ENCODE assay signal across 1 cellular context in the genomic region with DNA sequence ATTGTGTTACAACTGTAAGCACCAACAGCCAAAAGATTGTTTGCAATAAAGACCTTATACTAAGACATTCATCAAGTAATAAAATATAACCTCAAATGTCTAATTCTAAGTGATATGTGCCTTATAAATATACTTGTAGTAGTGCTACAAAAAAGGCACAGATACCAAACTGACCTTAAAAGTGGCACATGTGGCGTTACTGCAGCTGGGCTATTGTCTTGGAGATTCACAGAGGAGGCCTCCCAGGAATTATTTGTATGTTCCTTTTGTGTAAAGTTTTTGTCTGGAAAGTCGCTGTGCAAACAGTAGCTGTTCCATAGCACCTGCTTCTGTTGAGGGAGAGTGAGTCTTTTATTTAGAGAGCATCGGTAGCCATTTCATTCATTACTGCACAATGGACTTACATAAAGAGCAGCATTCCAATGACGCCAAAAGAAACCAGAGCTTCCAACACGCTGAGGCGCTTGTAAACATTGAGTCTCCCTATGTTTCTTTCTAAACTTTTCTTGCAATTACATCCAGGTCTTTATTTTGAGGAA.
TF ChIP-seq lines count a peak whose summit lies in the region.

No MANE protein-coding gene starts in this region.

TF ChIP-seq in GM23338, 12 proteins besides CTCF, POLR2A, EP300 and RAD21:
- TF ChIP-seq, protein P1, sequence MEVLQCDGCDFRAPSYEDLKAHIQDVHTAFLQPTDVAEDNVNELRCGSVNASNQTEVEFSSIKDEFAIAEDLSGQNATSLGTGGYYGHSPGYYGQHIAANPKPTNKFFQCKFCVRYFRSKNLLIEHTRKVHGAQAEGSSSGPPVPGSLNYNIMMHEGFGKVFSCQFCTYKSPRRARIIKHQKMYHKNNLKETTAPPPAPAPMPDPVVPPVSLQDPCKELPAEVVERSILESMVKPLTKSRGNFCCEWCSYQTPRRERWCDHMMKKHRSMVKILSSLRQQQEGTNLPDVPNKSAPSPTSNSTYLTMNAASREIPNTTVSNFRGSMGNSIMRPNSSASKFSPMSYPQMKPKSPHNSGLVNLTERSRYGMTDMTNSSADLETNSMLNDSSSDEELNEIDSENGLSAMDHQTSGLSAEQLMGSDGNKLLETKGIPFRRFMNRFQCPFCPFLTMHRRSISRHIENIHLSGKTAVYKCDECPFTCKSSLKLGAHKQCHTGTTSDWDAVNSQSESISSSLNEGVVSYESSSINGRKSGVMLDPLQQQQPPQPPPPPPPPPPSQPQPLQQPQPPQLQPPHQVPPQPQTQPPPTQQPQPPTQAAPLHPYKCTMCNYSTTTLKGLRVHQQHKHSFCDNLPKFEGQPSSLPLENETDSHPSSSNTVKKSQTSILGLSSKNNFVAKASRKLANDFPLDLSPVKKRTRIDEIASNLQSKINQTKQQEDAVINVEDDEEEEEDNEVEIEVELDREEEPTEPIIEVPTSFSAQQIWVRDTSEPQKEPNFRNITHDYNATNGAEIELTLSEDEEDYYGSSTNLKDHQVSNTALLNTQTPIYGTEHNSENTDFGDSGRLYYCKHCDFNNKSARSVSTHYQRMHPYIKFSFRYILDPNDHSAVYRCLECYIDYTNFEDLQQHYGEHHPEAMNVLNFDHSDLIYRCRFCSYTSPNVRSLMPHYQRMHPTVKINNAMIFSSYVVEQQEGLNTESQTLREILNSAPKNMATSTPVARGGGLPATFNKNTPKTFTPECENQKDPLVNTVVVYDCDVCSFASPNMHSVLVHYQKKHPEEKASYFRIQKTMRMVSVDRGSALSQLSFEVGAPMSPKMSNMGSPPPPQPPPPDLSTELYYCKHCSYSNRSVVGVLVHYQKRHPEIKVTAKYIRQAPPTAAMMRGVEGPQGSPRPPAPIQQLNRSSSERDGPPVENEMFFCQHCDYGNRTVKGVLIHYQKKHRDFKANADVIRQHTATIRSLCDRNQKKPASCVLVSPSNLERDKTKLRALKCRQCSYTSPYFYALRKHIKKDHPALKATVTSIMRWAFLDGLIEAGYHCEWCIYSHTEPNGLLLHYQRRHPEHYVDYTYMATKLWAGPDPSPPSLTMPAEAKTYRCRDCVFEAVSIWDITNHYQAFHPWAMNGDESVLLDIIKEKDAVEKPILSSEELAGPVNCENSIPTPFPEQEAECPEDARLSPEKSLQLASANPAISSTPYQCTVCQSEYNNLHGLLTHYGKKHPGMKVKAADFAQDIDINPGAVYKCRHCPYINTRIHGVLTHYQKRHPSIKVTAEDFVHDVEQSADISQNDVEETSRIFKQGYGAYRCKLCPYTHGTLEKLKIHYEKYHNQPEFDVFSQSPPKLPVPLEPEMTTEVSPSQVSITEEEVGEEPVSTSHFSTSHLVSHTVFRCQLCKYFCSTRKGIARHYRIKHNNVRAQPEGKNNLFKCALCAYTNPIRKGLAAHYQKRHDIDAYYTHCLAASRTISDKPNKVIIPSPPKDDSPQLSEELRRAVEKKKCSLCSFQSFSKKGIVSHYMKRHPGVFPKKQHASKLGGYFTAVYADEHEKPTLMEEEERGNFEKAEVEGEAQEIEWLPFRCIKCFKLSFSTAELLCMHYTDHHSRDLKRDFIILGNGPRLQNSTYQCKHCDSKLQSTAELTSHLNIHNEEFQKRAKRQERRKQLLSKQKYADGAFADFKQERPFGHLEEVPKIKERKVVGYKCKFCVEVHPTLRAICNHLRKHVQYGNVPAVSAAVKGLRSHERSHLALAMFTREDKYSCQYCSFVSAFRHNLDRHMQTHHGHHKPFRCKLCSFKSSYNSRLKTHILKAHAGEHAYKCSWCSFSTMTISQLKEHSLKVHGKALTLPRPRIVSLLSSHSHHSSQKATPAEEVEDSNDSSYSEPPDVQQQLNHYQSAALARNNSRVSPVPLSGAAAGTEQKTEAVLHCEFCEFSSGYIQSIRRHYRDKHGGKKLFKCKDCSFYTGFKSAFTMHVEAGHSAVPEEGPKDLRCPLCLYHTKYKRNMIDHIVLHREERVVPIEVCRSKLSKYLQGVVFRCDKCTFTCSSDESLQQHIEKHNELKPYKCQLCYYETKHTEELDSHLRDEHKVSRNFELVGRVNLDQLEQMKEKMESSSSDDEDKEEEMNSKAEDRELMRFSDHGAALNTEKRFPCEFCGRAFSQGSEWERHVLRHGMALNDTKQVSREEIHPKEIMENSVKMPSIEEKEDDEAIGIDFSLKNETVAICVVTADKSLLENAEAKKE (CRISPR knock-in tag; IDR thresholded peaks at IDR 0.05): no peak
- peak; percentile 46; the same call in 1 of the 2 replicates for TF ChIP-seq CREB1 (CRISPR knock-in tag; IDR thresholded peaks at IDR 0.05; ENCODE audit: low read depth)
